Comparison of ENCODE assay signal across 11 cellular contexts in genomic region chr7:143360788-143361551, GRCh38. TPM values are rescaled to one million over a fixed set of nuclear protein-coding genes. Genes with fewer than 3 reads are reported as not detected.
DNase-seq lines count a peak whose midpoint lies in the region; ATAC-seq and TF ChIP-seq lines count a peak whose summit lies in the region.
"Had no signal": no experiment of that assay in that cellular context is flagged by ENCODE, and none has a peak within 500 bp of the region (broad histone marks: within the 10 kb centered on the region; RNA-seq: fewer than 3 reads in every experiment).

No MANE protein-coding gene starts in this region.

- no peaks in the 10 kb centered on the region for H3K9me3 ChIP-seq in left ventricle myocardium inferior (replicated peaks)
- H3K9me3 ChIP-seq in right atrium auricular region: no peaks in the 10 kb centered on the region

- H3K27me3 Mint-ChIP-seq in activated naive CD8-positive, alpha-beta T cell treated with anti-CD3 and anti-CD28 coated beads, Interleukin-2, amount 10 ng/mL, durations not matched to agents 7 days and 5 days: peaks cover 51% of the 10 kb centered on the region

- H3K27ac ChIP-seq in left ventricle myocardium inferior (replicated peaks) (no peak overlapping the region), right atrium auricular region (no peak overlapping the region), urinary bladder (ENCODE audit: low read depth) (no peak overlapping the region)
- H3K27ac ChIP-seq: C4-2B, skin epidermis had no signal

- DNase-seq in left ventricle myocardium inferior: no peak
- DNase-seq in right atrium auricular region (ENCODE audit: low spot score): no peak
- DNase-seq in activated naive CD8-positive, alpha-beta T cell treated with anti-CD3 and anti-CD28 coated beads, Interleukin-2, amount 10 ng/mL, durations not matched to agents 7 days and 5 days: no peak
- peak; percentile 21 for DNase-seq in left kidney (ENCODE audit: low read depth, low spot score)
- no peak for DNase-seq in NCI-H2029 (lab: John Stamatoyannopoulos, UW)
- DNase-seq: activated CD4-positive, CD25-positive, alpha-beta regulatory T cell treated with anti-CD3 and anti-CD28 coated beads, Interleukin-2, amount 50 U/mL, for 72 hours had no signal

- H3K9me3 Mint-ChIP-seq in activated naive CD8-positive, alpha-beta T cell treated with anti-CD3 and anti-CD28 coated beads, Interleukin-2, amount 10 ng/mL, durations not matched to agents 7 days and 5 days: no peaks in the 10 kb centered on the region

- ATAC-seq in activated naive CD8-positive, alpha-beta T cell treated with anti-CD3 and anti-CD28 coated beads, Interleukin-2, amount 10 ng/mL, durations not matched to agents 7 days and 5 days (ENCODE audit: low read depth): no peak
- ATAC-seq in GM21786 (IDR thresholded peaks at IDR 0.05; ENCODE audit: unreplicated experiment): no peak
- no peak for ATAC-seq in GM18858 (IDR thresholded peaks at IDR 0.05; ENCODE audit: unreplicated experiment)

- H3K4me1 ChIP-seq in left ventricle myocardium inferior: peaks cover 19% of the 10 kb centered on the region
- peaks cover 0 to 15% of the 10 kb centered on the region in 2 donors for H3K4me1 ChIP-seq in right atrium auricular region
- no peaks in the 10 kb centered on the region for H3K4me1 ChIP-seq in urinary bladder (ENCODE audit: insufficient read depth)

- H3K36me3 ChIP-seq in left ventricle myocardium inferior: no peaks in the 10 kb centered on the region
- H3K36me3 ChIP-seq in right atrium auricular region: no peaks in the 10 kb centered on the region
- no peaks in the 10 kb centered on the region for H3K36me3 ChIP-seq in urinary bladder (ENCODE audit: insufficient read depth)

- WGBS in urinary bladder: 37% methylated on average over 19 of the region's 19 CpGs

- no peaks in the 10 kb centered on the region for H3K36me3 Mint-ChIP-seq in activated naive CD8-positive, alpha-beta T cell treated with anti-CD3 and anti-CD28 coated beads, Interleukin-2, amount 10 ng/mL, durations not matched to agents 7 days and 5 days

- POLR2A ChIA-PET in activated naive CD8-positive, alpha-beta T cell treated with anti-CD3 and anti-CD28 coated beads, Interleukin-2, amount 10 ng/mL, durations not matched to agents 7 days and 5 days (lab: Charles Lee): interaction anchor here (0.9 kb wide), 1 partner anchor 15 kb away, joined by 3 read pairs; no protein-coding TSS in a partner anchor

- TF ChIP-seq CTCF in left ventricle myocardium inferior (IDR thresholded peaks at IDR 0.05; ENCODE audit: borderline replicate concordance) (no peak), right atrium auricular region (IDR thresholded peaks at IDR 0.05) (no peak)

- peak overlapping the region; percentile 68 for H3K4me3 ChIP-seq in left ventricle myocardium inferior
- H3K4me3 ChIP-seq in right atrium auricular region: peak overlapping the region in 1 of 2 donors; percentile 61
- peak overlapping the region; percentile 71 for H3K4me3 ChIP-seq in urinary bladder (ENCODE audit: low read depth, low read length)

- H3K27me3 ChIP-seq in left ventricle myocardium inferior (ENCODE audit: low read depth) (peaks cover 86% of the 10 kb centered on the region), right atrium auricular region (peaks cover 10 to 14% of the 10 kb centered on the region in 2 donors)

- no peak overlapping the region for H3K27ac Mint-ChIP-seq in activated naive CD8-positive, alpha-beta T cell treated with anti-CD3 and anti-CD28 coated beads, Interleukin-2, amount 10 ng/mL, durations not matched to agents 7 days and 5 days

- peaks cover 2% of the 10 kb centered on the region for H3K4me1 Mint-ChIP-seq in activated naive CD8-positive, alpha-beta T cell treated with anti-CD3 and anti-CD28 coated beads, Interleukin-2, amount 10 ng/mL, durations not matched to agents 7 days and 5 days

- intact Hi-C loops in left ventricle myocardium inferior (cut with micrococcal nuclease): loop anchor here (10.0 kb wide), 1 partner anchor 54 kb away; no protein-coding TSS in a partner anchor

- peak overlapping the region; percentile 66 for H3K4me3 Mint-ChIP-seq in activated naive CD8-positive, alpha-beta T cell treated with anti-CD3 and anti-CD28 coated beads, Interleukin-2, amount 10 ng/mL, durations not matched to agents 7 days and 5 days

RNA-seq across cellular contexts. Expression of gene FAM131B, which starts 1.5 kb away (rescaled TPM):
- total RNA-seq in left ventricle myocardium inferior (0.47 TPM), right atrium auricular region (under 1 TPM; 0.08 to 0.48 TPM), urinary bladder (4.1 TPM)
- total RNA-seq in activated naive CD8-positive, alpha-beta T cell treated with anti-CD3 and anti-CD28 coated beads, Interleukin-2, amount 10 ng/mL, durations not matched to agents 7 days and 5 days: 1 to 10 TPM; 2.3 to 2.9 TPM
- polyA plus RNA-seq in urinary bladder: 3.2 TPM

RNA-seq across cellular contexts. Expression of gene ZYX, which starts 20.2 kb away (rescaled TPM):
- total RNA-seq in left ventricle myocardium inferior (68.4 TPM), right atrium auricular region (10 to 100 TPM; 48.3 to 93.7 TPM), urinary bladder (37.9 TPM)
- 100 to 1,000 TPM; 199 to 200 TPM for total RNA-seq in activated naive CD8-positive, alpha-beta T cell treated with anti-CD3 and anti-CD28 coated beads, Interleukin-2, amount 10 ng/mL, durations not matched to agents 7 days and 5 days
- polyA plus RNA-seq in urinary bladder: 386 TPM

RNA-seq across cellular contexts. Expression of gene CLCN1, which starts 45.1 kb away (rescaled TPM):
- total RNA-seq in left ventricle myocardium inferior (not detected), right atrium auricular region (not detected), urinary bladder (0.16 TPM)
- total RNA-seq in activated naive CD8-positive, alpha-beta T cell treated with anti-CD3 and anti-CD28 coated beads, Interleukin-2, amount 10 ng/mL, durations not matched to agents 7 days and 5 days: under 1 TPM in 1 of 2 experiments, not detected in 1; 0.08 TPM
- 0.05 TPM for polyA plus RNA-seq in urinary bladder

RNA-seq across cellular contexts. Expression of gene EPHA1, which starts 47.7 kb away (rescaled TPM):
- total RNA-seq in left ventricle myocardium inferior (not detected), right atrium auricular region (under 1 TPM in 1 of 2 donors, not detected in 1; 0.71 TPM), urinary bladder (3.2 TPM)
- total RNA-seq in activated naive CD8-positive, alpha-beta T cell treated with anti-CD3 and anti-CD28 coated beads, Interleukin-2, amount 10 ng/mL, durations not matched to agents 7 days and 5 days: 10 to 100 TPM; 27.3 to 28.2 TPM
- 1.4 TPM for polyA plus RNA-seq in urinary bladder
